9 cellular contexts compared by ENCODE assay signal in the genomic region with DNA sequence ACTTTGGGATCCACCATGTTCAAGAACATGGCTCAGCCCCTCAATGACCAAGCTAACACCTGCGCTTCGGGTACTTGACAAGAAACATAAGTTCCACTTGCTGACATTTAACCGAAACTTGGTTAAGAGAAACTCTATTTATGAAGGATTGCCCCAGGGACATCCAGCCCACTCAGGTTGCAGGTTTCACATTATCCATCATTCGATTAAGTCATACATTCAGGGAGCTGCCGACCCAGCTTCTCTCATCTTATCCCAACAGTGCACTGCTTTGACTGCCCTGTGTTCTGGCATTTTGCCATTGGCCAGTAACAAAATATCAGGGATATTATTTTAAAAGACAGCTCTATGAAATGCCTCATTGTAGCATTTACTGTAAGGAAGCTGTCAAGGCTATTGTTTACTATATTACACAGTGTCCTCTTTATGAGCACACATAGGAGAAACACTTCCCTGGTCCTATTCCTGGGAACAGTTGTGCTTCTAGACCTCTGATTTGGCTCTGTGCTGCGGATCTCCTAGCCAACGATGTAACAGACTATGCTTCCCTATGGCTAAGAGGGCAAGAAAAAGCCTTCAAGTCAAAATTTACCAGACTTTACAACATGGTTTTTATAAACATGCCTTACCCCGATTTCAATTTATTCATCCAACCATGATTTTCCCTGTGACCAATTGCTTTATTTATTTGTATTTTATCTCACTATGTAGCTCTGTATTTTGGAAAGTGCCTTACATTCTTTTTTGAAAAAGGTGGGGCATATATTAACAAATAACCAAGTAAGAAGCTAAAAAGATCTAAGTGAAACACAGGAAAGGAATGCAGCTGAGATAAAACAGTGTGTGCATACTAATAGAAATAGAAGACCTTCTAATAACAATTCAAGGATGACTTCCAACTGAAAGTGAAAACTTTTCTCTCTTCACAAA.
DNase-seq lines count a peak whose midpoint lies in the region; ATAC-seq and TF ChIP-seq lines count a peak whose summit lies in the region.
"Had no signal": no experiment of that assay in that cellular context is flagged by ENCODE, and none has a peak within 500 bp of the region (broad histone marks: within the 10 kb centered on the region; RNA-seq: fewer than 3 reads in every experiment).

No MANE protein-coding gene starts in this region.

- H4K20me1 ChIP-seq in neural progenitor cell (ENCODE audit: low read depth), result no peaks in the 10 kb centered on the region

- H3K4me3 ChIP-seq in WI38 (ENCODE audit: low read depth, low read length) (peak overlapping the region; percentile 40), left ventricle myocardium inferior (no peak overlapping the region), neural progenitor cell (no peak overlapping the region)

- H3K36me3 Mint-ChIP-seq in HFFc6 (ENCODE audit: low read depth) (no peaks in the 10 kb centered on the region), neural progenitor cell (no peaks in the 10 kb centered on the region)
- peaks cover 25% of the 10 kb centered on the region for H3K36me3 Mint-ChIP-seq in stimulated activated memory B cell treated with anti-CD40 and anti-IgM and Interleukin-4, amounts not matched to agents 10 μg/mL and 1 μg/mL and 100 μg/mL, for 72 hours

- H3K4me1 Mint-ChIP-seq in HFFc6 (ENCODE audit: low read depth) (peaks cover 38% of the 10 kb centered on the region), neural progenitor cell (peaks cover 2% of the 10 kb centered on the region)
- H3K4me1 Mint-ChIP-seq in stimulated activated memory B cell treated with anti-CD40 and anti-IgM and Interleukin-4, amounts not matched to agents 10 μg/mL and 1 μg/mL and 100 μg/mL, for 72 hours, result peaks cover 34% of the 10 kb centered on the region

- no peak overlapping the region for H2AFZ ChIP-seq in neural progenitor cell (replicated peaks)

- H3K27ac Mint-ChIP-seq in HFFc6 (peak overlapping the region; percentile 83), neural progenitor cell (no peak overlapping the region)
- peak overlapping the region; percentile 47 for H3K27ac Mint-ChIP-seq in stimulated activated memory B cell treated with anti-CD40 and anti-IgM and Interleukin-4, amounts not matched to agents 10 μg/mL and 1 μg/mL and 100 μg/mL, for 72 hours
- H3K27ac Mint-ChIP-seq: activated T-helper 17 cell treated with anti-CD3 and anti-CD28 coated beads, Interleukin-2, amount 50 U/mL, for 72 hours had no signal

- peak overlapping the region; percentile 79 for H3K4me3 Mint-ChIP-seq in HFFc6
- no peak overlapping the region for H3K4me3 Mint-ChIP-seq in stimulated activated memory B cell treated with anti-CD40 and anti-IgM and Interleukin-4, amounts not matched to agents 10 μg/mL and 1 μg/mL and 100 μg/mL, for 72 hours
- H3K4me3 Mint-ChIP-seq in neural progenitor cell, result no peak overlapping the region
- H3K4me3 Mint-ChIP-seq: activated T-helper 17 cell treated with anti-CD3 and anti-CD28 coated beads, Interleukin-2, amount 50 U/mL, for 72 hours had no signal

- H3K4me2 ChIP-seq in neural progenitor cell, result no peak overlapping the region

- no peaks in the 10 kb centered on the region for H3K27me3 Mint-ChIP-seq in HFFc6 (ENCODE audit: insufficient read depth)
- no peaks in the 10 kb centered on the region for H3K27me3 Mint-ChIP-seq in stimulated activated memory B cell treated with anti-CD40 and anti-IgM and Interleukin-4, amounts not matched to agents 10 μg/mL and 1 μg/mL and 100 μg/mL, for 72 hours
- H3K27me3 Mint-ChIP-seq in neural progenitor cell (ENCODE audit: insufficient read depth, low read depth), result peaks cover 3% of the 10 kb centered on the region
- H3K27me3 Mint-ChIP-seq: activated T-helper 17 cell treated with anti-CD3 and anti-CD28 coated beads, Interleukin-2, amount 50 U/mL, for 72 hours had no signal

- H3K36me3 ChIP-seq in left ventricle myocardium inferior, result no peaks in the 10 kb centered on the region
- no peaks in the 10 kb centered on the region for H3K36me3 ChIP-seq in neural progenitor cell

- intact Hi-C loops in left ventricle myocardium inferior (cut with micrococcal nuclease), result no loop called here

- no peaks in the 10 kb centered on the region for H3F3A ChIP-seq in neural progenitor cell (ENCODE audit: low read depth)

- TF ChIP-seq CTCF in HFFc6 (IDR thresholded peaks at IDR 0.05) (no peak), WI38 (IDR thresholded peaks at IDR 0.05; ENCODE audit: low read depth, low read length) (no peak), left ventricle myocardium inferior (IDR thresholded peaks at IDR 0.05; ENCODE audit: borderline replicate concordance) (no peak), neural progenitor cell (IDR thresholded peaks at IDR 0.05) (no peak)

- no peaks in the 10 kb centered on the region for H3K9me3 Mint-ChIP-seq in HFFc6
- no peaks in the 10 kb centered on the region for H3K9me3 Mint-ChIP-seq in stimulated activated memory B cell treated with anti-CD40 and anti-IgM and Interleukin-4, amounts not matched to agents 10 μg/mL and 1 μg/mL and 100 μg/mL, for 72 hours
- no peaks in the 10 kb centered on the region for H3K9me3 Mint-ChIP-seq in neural progenitor cell
- H3K9me3 Mint-ChIP-seq: activated T-helper 17 cell treated with anti-CD3 and anti-CD28 coated beads, Interleukin-2, amount 50 U/mL, for 72 hours had no signal

- H3K27ac ChIP-seq in left ventricle myocardium inferior (replicated peaks) (peak overlapping the region; percentile 41), neural progenitor cell (no peak overlapping the region)

- H3K4me1 ChIP-seq in left ventricle myocardium inferior (peaks cover 37% of the 10 kb centered on the region), neural progenitor cell (no peaks in the 10 kb centered on the region)

- DNase-seq in HFFc6, result peak; percentile 60
- DNase-seq in left ventricle myocardium inferior, result no peak
- no peak for DNase-seq in neural progenitor cell (ENCODE audit: low spot score)
- DNase-seq in NCI-H1436 (lab: John Stamatoyannopoulos, UW), result no peak

- H3K9me3 ChIP-seq in left ventricle myocardium inferior (replicated peaks), result no peaks in the 10 kb centered on the region
- no peaks in the 10 kb centered on the region for H3K9me3 ChIP-seq in neural progenitor cell (ENCODE audit: low read depth)

- H3K9ac ChIP-seq in neural progenitor cell, result no peak overlapping the region

- ATAC-seq in stimulated activated memory B cell treated with anti-CD40 and anti-IgM and Interleukin-4, amounts not matched to agents 10 μg/mL and 1 μg/mL and 100 μg/mL, for 72 hours, result peak; percentile 55
- ATAC-seq in HG02763 (IDR thresholded peaks at IDR 0.05; ENCODE audit: unreplicated experiment) (no peak), GM18870 (IDR thresholded peaks at IDR 0.05; ENCODE audit: unreplicated experiment) (no peak)
- ATAC-seq: activated T-helper 17 cell treated with anti-CD3 and anti-CD28 coated beads, Interleukin-2, amount 50 U/mL, for 72 hours had no signal

- no peaks in the 10 kb centered on the region for H3K27me3 ChIP-seq in left ventricle myocardium inferior (ENCODE audit: low read depth)
- no peaks in the 10 kb centered on the region for H3K27me3 ChIP-seq in neural progenitor cell

- H3K79me2 ChIP-seq in neural progenitor cell (ENCODE audit: low read depth), result no peaks in the 10 kb centered on the region
